ENCODE assay signal across 3 cellular contexts in genomic region chr1:50994997-50995396, GRCh38.
TF ChIP-seq lines count a peak whose summit lies in the region.

No MANE protein-coding gene starts in this region.

TF ChIP-seq in A549, 52 proteins besides CTCF, POLR2A, EP300 and RAD21:
- TF ChIP-seq MAFK (IDR thresholded peaks at IDR 0.05; ENCODE audit: partially characterized antibody) (peak; percentile 74), FOSL2 (IDR thresholded peaks at IDR 0.05) (no peak), FOSL2 (CRISPR knock-in tag; IDR thresholded peaks at IDR 0.05) (no peak)
TF ChIP-seq in A549: peak in this region for 1.

TF ChIP-seq in IMR-90, 13 proteins besides CTCF, POLR2A, EP300 and RAD21:
- TF ChIP-seq FOS (IDR thresholded peaks at IDR 0.05; ENCODE audit: low read depth, low read length) = no peak
- peak; percentile 81 for TF ChIP-seq MAFK (IDR thresholded peaks at IDR 0.05; ENCODE audit: low read depth, low read length)

TF ChIP-seq in K562, 482 proteins besides CTCF, POLR2A, EP300 and RAD21:
- TF ChIP-seq ATF3 (IDR thresholded peaks at IDR 0.05) (no peak), ATF3 (CRISPR knock-in tag; conservative IDR thresholded peaks at IDR 0.05) (no peak), ZNF398 (CRISPR knock-in tag; IDR thresholded peaks at IDR 0.05) (no peak), C11orf30 (IDR thresholded peaks at IDR 0.05; ENCODE audit: low read depth) (peak; percentile 55), MAFG (tag; conservative IDR thresholded peaks at IDR 0.05) (peak; percentile 27; the same call in 1 of the 2 replicates), ARID3B (CRISPR knock-in tag; IDR thresholded peaks at IDR 0.05; ENCODE audit: borderline replicate concordance) (no peak), ETV6 (IDR thresholded peaks at IDR 0.05; ENCODE audit: borderline replicate concordance in 1 of 2, low read depth in 2 of 2, low read length in 1 of 2) (no peak), ETV6 (CRISPR knock-in tag; IDR thresholded peaks at IDR 0.05; ENCODE audit: borderline replicate concordance) (no peak), GTF2A2 (tag; IDR thresholded peaks at IDR 0.05) (no peak), TARDBP (IDR thresholded peaks at IDR 0.05) (no peak), KHSRP (IDR thresholded peaks at IDR 0.05) (no peak), TAF1 (IDR thresholded peaks at IDR 0.05; ENCODE audit: control insufficient read depth, extremely low read depth, insufficient read depth, low read length, severe bottlenecking) (no peak), ZNF507 (tag; conservative IDR thresholded peaks at IDR 0.05) (no peak), TBL1XR1 (IDR thresholded peaks at IDR 0.05; ENCODE audit: low read length in 2 of 2) (no peak), CBX1 (IDR thresholded peaks at IDR 0.05; ENCODE audit: low read depth) (no peak), TEAD4 (IDR thresholded peaks at IDR 0.05; ENCODE audit: low read length) (no peak), TEAD4 (CRISPR knock-in tag; IDR thresholded peaks at IDR 0.05; ENCODE audit: borderline replicate concordance) (no peak), MXD1 (CRISPR knock-in tag; IDR thresholded peaks at IDR 0.05; ENCODE audit: borderline replicate concordance, poor library complexity, severe bottlenecking) (no peak), ZNF316 (IDR thresholded peaks at IDR 0.05) (peak; percentile 79), KLF6 (CRISPR knock-in tag; IDR thresholded peaks at IDR 0.05; ENCODE audit: borderline replicate concordance) (no peak), JUND (IDR thresholded peaks at IDR 0.05; ENCODE audit: borderline replicate concordance, low read depth, low read length) (no peak), JUND (tag; IDR thresholded peaks at IDR 0.05; ENCODE audit: borderline replicate concordance, low read depth, low read length) (no peak), HDAC2 (IDR thresholded peaks at IDR 0.05) (no peak), NCOA6 (IDR thresholded peaks at IDR 0.05) (no peak), TRIM28 (IDR thresholded peaks at IDR 0.05) (no peak), MAFF (IDR thresholded peaks at IDR 0.05; ENCODE audit: low read length) (peak; percentile 73), MTA1 (IDR thresholded peaks at IDR 0.05; ENCODE audit: borderline replicate concordance) (no peak), ZNF584 (CRISPR knock-in tag; IDR thresholded peaks at IDR 0.05; ENCODE audit: low read depth) (no peak), SMARCA5 (IDR thresholded peaks at IDR 0.05) (no peak), IRF9 (tag; IDR thresholded peaks at IDR 0.05) (no peak), POLR3G (IDR thresholded peaks at IDR 0.05; ENCODE audit: extremely low read depth, insufficient read length, insufficient replicate concordance) (no peak), ZNF778 (CRISPR knock-in tag; IDR thresholded peaks at IDR 0.05) (no peak), ZBTB11 (CRISPR knock-in tag; IDR thresholded peaks at IDR 0.05) (no peak), ZNF785 (CRISPR knock-in tag; IDR thresholded peaks at IDR 0.05) (no peak), MAFK (IDR thresholded peaks at IDR 0.05; ENCODE audit: low read length) (peak; percentile 66), ZFX (CRISPR knock-in tag; IDR thresholded peaks at IDR 0.05) (no peak)
